In the genomic region with DNA sequence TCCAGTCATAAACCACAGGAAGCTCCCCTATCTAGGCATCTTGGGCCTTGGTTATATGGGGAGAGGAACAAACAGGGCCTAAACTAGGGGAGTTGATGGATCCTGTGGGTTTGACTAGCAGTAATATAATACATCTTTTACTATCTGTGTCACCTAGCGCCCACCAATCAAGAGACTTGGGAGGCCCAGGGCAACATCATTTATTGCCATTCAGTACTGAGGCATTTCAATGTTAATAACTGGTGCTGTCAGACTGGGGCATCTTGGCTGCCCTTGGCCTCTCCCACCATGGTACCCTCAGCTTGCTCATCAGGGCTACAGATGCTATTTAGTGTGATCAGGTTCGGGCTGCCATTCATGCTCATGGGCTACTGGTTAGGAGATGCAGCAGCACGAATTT, we compare ENCODE assay signal across 20 cellular contexts.
"Had no signal": no experiment of that assay in that cellular context is flagged by ENCODE, and none has a peak within 500 bp of the region (broad histone marks: within the 10 kb centered on the region; RNA-seq: fewer than 3 reads in every experiment).

No MANE protein-coding gene starts in this region.

- H3K9me3 ChIP-seq: colonic mucosa, esophagus muscularis mucosa, gastroesophageal sphincter, heart left ventricle, left ventricle myocardium inferior, lower lobe of right lung, mucosa of descending colon had no signal

- H3K27ac ChIP-seq: colonic mucosa, esophagus muscularis mucosa, foreskin keratinocyte, gastroesophageal sphincter, heart left ventricle, hepatocyte, left ventricle myocardium inferior, lower lobe of right lung had no signal

- ATAC-seq: effector memory CD8-positive, alpha-beta T cell; foreskin keratinocyte; gastroesophageal sphincter; heart left ventricle; left cardiac atrium; left lobe of liver; lower lobe of right lung; mucosa of descending colon had no signal

- H3K4me1 Mint-ChIP-seq: immature natural killer cell, naive B cell had no signal

- DNase-seq: colonic mucosa; cortex of kidney; effector CD8-positive, alpha-beta T cell; effector memory CD8-positive, alpha-beta T cell; foreskin keratinocyte; heart left ventricle; hypothalamus; immature natural killer cell; left cardiac atrium; left ventricle myocardium inferior; lower lobe of right lung; mesenchymal stem cell; mucosa of descending colon; naive B cell had no signal

- H3K4me3 Mint-ChIP-seq: dendritic cell treated with granulocyte-macrophage colony-stimulating factor and Interleukin-4, amounts not matched to agents 40 ng/mL and 50 ng/mL, for 4 days; effector memory CD8-positive, alpha-beta T cell; immature natural killer cell; mesothelial cell of epicardium; naive B cell had no signal

- H3K27ac Mint-ChIP-seq: dendritic cell treated with granulocyte-macrophage colony-stimulating factor and Interleukin-4, amounts not matched to agents 40 ng/mL and 50 ng/mL, for 4 days; effector memory CD8-positive, alpha-beta T cell; immature natural killer cell; mesothelial cell of epicardium; naive B cell had no signal

- H3K27me3 ChIP-seq: colonic mucosa, esophagus muscularis mucosa, foreskin keratinocyte, gastroesophageal sphincter, hepatocyte had no signal

- H3K4me1 ChIP-seq: colonic mucosa, esophagus muscularis mucosa, foreskin keratinocyte, gastroesophageal sphincter, heart left ventricle, left ventricle myocardium inferior, lower lobe of right lung had no signal

- H3K36me3 Mint-ChIP-seq: immature natural killer cell, mesothelial cell of epicardium, naive B cell had no signal

- H3K9me3 Mint-ChIP-seq: dendritic cell treated with granulocyte-macrophage colony-stimulating factor and Interleukin-4, amounts not matched to agents 40 ng/mL and 50 ng/mL, for 4 days; mesothelial cell of epicardium had no signal

- H3K36me3 ChIP-seq: colonic mucosa, esophagus muscularis mucosa, gastroesophageal sphincter, heart left ventricle, left ventricle myocardium inferior, lower lobe of right lung had no signal

- H3K4me3 ChIP-seq: colonic mucosa, esophagus muscularis mucosa, gastroesophageal sphincter, heart left ventricle, hepatocyte, left ventricle myocardium inferior, lower lobe of right lung, mucosa of descending colon had no signal
